Comparison of ENCODE assay signal across 1 cellular context in genomic region chr19:531009-531752, GRCh38.
TF ChIP-seq lines count a peak whose summit lies in the region.

No MANE protein-coding gene starts in this region.

TF ChIP-seq in SK-N-SH, 30 proteins besides CTCF, POLR2A, EP300 and RAD21:
- TF ChIP-seq, protein P1, sequence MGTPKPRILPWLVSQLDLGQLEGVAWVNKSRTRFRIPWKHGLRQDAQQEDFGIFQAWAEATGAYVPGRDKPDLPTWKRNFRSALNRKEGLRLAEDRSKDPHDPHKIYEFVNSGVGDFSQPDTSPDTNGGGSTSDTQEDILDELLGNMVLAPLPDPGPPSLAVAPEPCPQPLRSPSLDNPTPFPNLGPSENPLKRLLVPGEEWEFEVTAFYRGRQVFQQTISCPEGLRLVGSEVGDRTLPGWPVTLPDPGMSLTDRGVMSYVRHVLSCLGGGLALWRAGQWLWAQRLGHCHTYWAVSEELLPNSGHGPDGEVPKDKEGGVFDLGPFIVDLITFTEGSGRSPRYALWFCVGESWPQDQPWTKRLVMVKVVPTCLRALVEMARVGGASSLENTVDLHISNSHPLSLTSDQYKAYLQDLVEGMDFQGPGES (IDR thresholded peaks at IDR 0.05; ENCODE audit: low read depth, low read length), result no peak
- TF ChIP-seq GABPA (IDR thresholded peaks at IDR 0.05; ENCODE audit: low read depth), result peak; percentile 31; the same call in 1 of the 2 replicates
- no peak for TF ChIP-seq RXRA (IDR thresholded peaks at IDR 0.05; ENCODE audit: borderline replicate concordance, low read depth)
- no peak for TF ChIP-seq FOSL2 (IDR thresholded peaks at IDR 0.05; ENCODE audit: borderline replicate concordance, low read depth)
- TF ChIP-seq ZBTB33 (IDR thresholded peaks at IDR 0.05; ENCODE audit: borderline replicate concordance, low read depth), result no peak
- TF ChIP-seq NRF1 (IDR thresholded peaks at IDR 0.05; ENCODE audit: low read depth, low read length), result peak; percentile 97
- peak; percentile 86 for TF ChIP-seq MXI1 (IDR thresholded peaks at IDR 0.05; ENCODE audit: low read depth, low read length)
- TF ChIP-seq, protein P2, sequence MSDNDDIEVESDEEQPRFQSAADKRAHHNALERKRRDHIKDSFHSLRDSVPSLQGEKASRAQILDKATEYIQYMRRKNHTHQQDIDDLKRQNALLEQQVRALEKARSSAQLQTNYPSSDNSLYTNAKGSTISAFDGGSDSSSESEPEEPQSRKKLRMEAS (IDR thresholded peaks at IDR 0.05; ENCODE audit: low read depth), result peak; percentile 75
- TF ChIP-seq PBX3 (IDR thresholded peaks at IDR 0.05), result no peak
- TF ChIP-seq, protein P3, sequence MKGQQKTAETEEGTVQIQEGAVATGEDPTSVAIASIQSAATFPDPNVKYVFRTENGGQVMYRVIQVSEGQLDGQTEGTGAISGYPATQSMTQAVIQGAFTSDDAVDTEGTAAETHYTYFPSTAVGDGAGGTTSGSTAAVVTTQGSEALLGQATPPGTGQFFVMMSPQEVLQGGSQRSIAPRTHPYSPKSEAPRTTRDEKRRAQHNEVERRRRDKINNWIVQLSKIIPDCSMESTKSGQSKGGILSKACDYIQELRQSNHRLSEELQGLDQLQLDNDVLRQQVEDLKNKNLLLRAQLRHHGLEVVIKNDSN (IDR thresholded peaks at IDR 0.05; ENCODE audit: borderline replicate concordance, low read depth), result no peak
- no peak for TF ChIP-seq JUND (IDR thresholded peaks at IDR 0.05)
- TF ChIP-seq TAF1 (IDR thresholded peaks at IDR 0.05; ENCODE audit: borderline replicate concordance, low read depth, low read length), result peak; percentile 12; the same call in 1 of the 2 replicates
- no peak for TF ChIP-seq SIN3A (IDR thresholded peaks at IDR 0.05; ENCODE audit: borderline replicate concordance, low read depth, low read length)
- no peak for TF ChIP-seq FOXM1 (IDR thresholded peaks at IDR 0.05; ENCODE audit: low read depth)
- TF ChIP-seq POLR2AphosphoS5 (IDR thresholded peaks at IDR 0.05; ENCODE audit: low read depth, low read length), result peak; percentile 34
TF ChIP-seq in SK-N-SH: peak in this region for 6.
